In genomic region chr7:134140889-134141867, GRCh38 we compare ENCODE assay signal across 8 cellular contexts. TPM values are rescaled to one million over a fixed set of nuclear protein-coding genes. Genes with fewer than 3 reads are reported as not detected.
DNase-seq lines count a peak whose midpoint lies in the region; ATAC-seq and TF ChIP-seq lines count a peak whose summit lies in the region.

No MANE protein-coding gene starts in this region.

- peaks cover 2% of the 10 kb centered on the region for H3K4me1 Mint-ChIP-seq in activated naive CD8-positive, alpha-beta T cell treated with anti-CD3 and anti-CD28 coated beads for 36 hours

- H3K9me3 Mint-ChIP-seq in activated naive CD8-positive, alpha-beta T cell treated with anti-CD3 and anti-CD28 coated beads for 36 hours = no peaks in the 10 kb centered on the region

- H3K27me3 ChIP-seq in RWPE2 (ENCODE audit: insufficient read depth, poor library complexity, severe bottlenecking) = no peaks in the 10 kb centered on the region

- no peaks in the 10 kb centered on the region for H3K36me3 ChIP-seq in RWPE2 (ENCODE audit: low read depth)

- no peaks in the 10 kb centered on the region for H3K36me3 Mint-ChIP-seq in activated naive CD8-positive, alpha-beta T cell treated with anti-CD3 and anti-CD28 coated beads for 36 hours

- no peak overlapping the region for H3K4me3 Mint-ChIP-seq in activated naive CD8-positive, alpha-beta T cell treated with anti-CD3 and anti-CD28 coated beads for 36 hours

- no peak overlapping the region for H3K27ac Mint-ChIP-seq in activated naive CD8-positive, alpha-beta T cell treated with anti-CD3 and anti-CD28 coated beads for 36 hours

- peak in 13 of 14 donors; percentile 2 to 71 (median 47) for DNase-seq in C1 segment of cervical spinal cord (lab: John Stamatoyannopoulos, UW)
- no peak for DNase-seq in RWPE2 (ENCODE audit: low spot score)
- peak; percentile 50 for DNase-seq in activated naive CD8-positive, alpha-beta T cell treated with anti-CD3 and anti-CD28 coated beads for 36 hours
- peak; percentile 79 for DNase-seq in Right ventricle myocardium superior
- peak; percentile 79 for DNase-seq in pons (ENCODE audit: low spot score)
- no peak for DNase-seq in GOT3 (lab: John Stamatoyannopoulos, UW)

- H3K27me3 Mint-ChIP-seq in activated naive CD8-positive, alpha-beta T cell treated with anti-CD3 and anti-CD28 coated beads for 36 hours = no peaks in the 10 kb centered on the region

- peak; percentile 67 for ATAC-seq in GM18870 (IDR thresholded peaks at IDR 0.05; ENCODE audit: unreplicated experiment)
- peak; percentile 92 for ATAC-seq in HG03342 (IDR thresholded peaks at IDR 0.05; ENCODE audit: unreplicated experiment)
- ATAC-seq in RWPE2 (ENCODE audit: low read depth) = peak; percentile 68
- ATAC-seq in Right ventricle myocardium superior (ENCODE audit: poor library complexity) = peak; percentile 84

- H3K27ac ChIP-seq in RWPE2 (ENCODE audit: poor library complexity, severe bottlenecking) = no peak overlapping the region

- peak; percentile 92 for TF ChIP-seq CTCF in RWPE2 (IDR thresholded peaks at IDR 0.05; ENCODE audit: poor library complexity, severe bottlenecking)

- no peaks in the 10 kb centered on the region for H3K4me1 ChIP-seq in RWPE2 (ENCODE audit: insufficient read depth, poor library complexity, severe bottlenecking)

- intact Hi-C loops in Right ventricle myocardium superior (cut with DNase I) = loop anchor here (5.0 kb wide), 1 partner anchor 216 kb away; no protein-coding TSS in a partner anchor

- no peaks in the 10 kb centered on the region for H3K9me3 ChIP-seq in RWPE2 (ENCODE audit: severe bottlenecking)

- no peak overlapping the region for H3K4me3 ChIP-seq in RWPE2 (ENCODE audit: severe bottlenecking)

RNA-seq across cellular contexts. Expression of gene LRGUK, which starts 14.0 kb away (rescaled TPM):
- under 1 TPM in 1 of 2 experiments, not detected in 1; 0.12 TPM for total RNA-seq in activated naive CD8-positive, alpha-beta T cell treated with anti-CD3 and anti-CD28 coated beads for 36 hours
- 0.16 TPM for total RNA-seq in Right ventricle myocardium superior

Comparison
In these comparisons a context has a peak if more than half of its experiments do, and no peak if none do; other contexts are left out.
1. DNase-seq: peak in C1 segment of cervical spinal cord (13 of 14), activated naive CD8-positive, alpha-beta T cell treated with anti-CD3 and anti-CD28 coated beads for 36 hours (single experiment), Right ventricle myocardium superior (single experiment) and pons (single experiment); none in RWPE2 (single experiment) and GOT3 (single experiment).
2. Peak in every context shown above with its lines, with median percentiles within 50 percentile points of each other: ATAC-seq.